16 cellular contexts compared by ENCODE assay signal in the genomic region with DNA sequence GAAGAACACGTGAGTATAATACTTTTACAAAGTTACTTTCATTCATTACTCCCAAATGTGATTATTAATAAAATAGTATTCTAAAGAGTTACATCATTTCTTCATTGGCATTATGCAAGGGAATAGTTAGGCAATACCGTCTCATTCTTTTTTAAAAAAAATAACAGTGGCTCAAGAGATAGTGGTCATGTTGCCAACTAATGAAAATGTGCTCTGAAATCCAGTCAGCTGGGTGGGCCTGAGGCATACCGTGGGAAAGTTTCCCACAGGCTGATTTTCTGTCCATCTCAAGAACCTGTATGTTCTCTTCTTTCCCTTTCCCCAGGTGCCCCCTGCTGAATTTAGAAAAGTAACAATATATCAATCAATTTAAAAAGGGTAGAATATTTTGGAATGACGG. TPM values are rescaled to one million over a fixed set of nuclear protein-coding genes. Genes with fewer than 3 reads are reported as not detected.
DNase-seq lines count a peak whose midpoint lies in the region; TF ChIP-seq lines count a peak whose summit lies in the region.
"Had no signal": no experiment of that assay in that cellular context is flagged by ENCODE, and none has a peak within 500 bp of the region (broad histone marks: within the 10 kb centered on the region; RNA-seq: fewer than 3 reads in every experiment).

No MANE protein-coding gene starts in this region.

- no peaks in the 10 kb centered on the region for H3K27me3 ChIP-seq in osteoblast (ENCODE audit: insufficient read depth, low read length)
- H3K27me3 ChIP-seq: right lobe of liver had no signal

- no peak overlapping the region for H2AFZ ChIP-seq in osteoblast (ENCODE audit: low read length)

- TF ChIP-seq CTCF in fibroblast of mammary gland (conservative IDR thresholded peaks at IDR 0.05; ENCODE audit: control insufficient read depth, insufficient read depth, low read depth, low read length) (no peak), osteoblast (IDR thresholded peaks at IDR 0.05; ENCODE audit: extremely low read depth, low read depth, low read length) (no peak)

- no peaks in the 10 kb centered on the region for H3K4me1 ChIP-seq in osteoblast (ENCODE audit: insufficient read depth, low read length)
- H3K4me1 ChIP-seq: right lobe of liver had no signal

- peak overlapping the region; percentile 20 for H3K27ac ChIP-seq in osteoblast (ENCODE audit: low read depth, low read length)
- H3K27ac ChIP-seq: right lobe of liver had no signal

- DNase-seq in AG20443 (ENCODE audit: low spot score) (peak; percentile 59), NAMALWA (ENCODE audit: low spot score) (peak; percentile 21), fibroblast of mammary gland (ENCODE audit: low read depth) (peak; percentile 86), osteoblast (ENCODE audit: insufficient read length, low spot score, missing footprints) (no peak), RKO (ENCODE audit: low spot score) (no peak), NCI-H1694 treated with DMSO at 0.1 percent for 48 hours (lab: John Stamatoyannopoulos, UW) (no peak), NCI-H2227 treated with DMSO at 0.1 percent for 48 hours (lab: John Stamatoyannopoulos, UW) (no peak)
- DNase-seq in activated CD8-positive, alpha-beta memory T cell treated with anti-CD3 and anti-CD28 coated beads, Interleukin-2, amount 50 U/mL, for 4 hours = no peak
- DNase-seq: activated CD4-positive, alpha-beta T cell treated with anti-CD3 and anti-CD28 coated beads for 48 hours; central memory CD4-positive, alpha-beta T cell; EL; Karpas-422; naive B cell; OCI-M1; right lobe of liver had no signal

- no peak overlapping the region for H3K4me2 ChIP-seq in osteoblast (ENCODE audit: insufficient read depth, low read length)

- H4K20me1 ChIP-seq in osteoblast (ENCODE audit: insufficient read depth, low read length) = peaks cover 2% of the 10 kb centered on the region

- H3K36me3 ChIP-seq in osteoblast (ENCODE audit: insufficient read depth, low read length) = peaks cover 61% of the 10 kb centered on the region

- H3K79me2 ChIP-seq in osteoblast (ENCODE audit: insufficient read depth, low read length) = peaks cover 10% of the 10 kb centered on the region

- H3K4me3 ChIP-seq in fibroblast of mammary gland (ENCODE audit: control insufficient read depth, low read depth, low read length) (no peak overlapping the region), osteoblast (ENCODE audit: insufficient read depth, low read length) (no peak overlapping the region)
- H3K4me3 ChIP-seq: right lobe of liver had no signal

- H3K9me3 ChIP-seq in osteoblast (ENCODE audit: low read depth, low read length) = no peaks in the 10 kb centered on the region
- H3K9me3 ChIP-seq: right lobe of liver had no signal

RNA-seq across cellular contexts. Expression of gene ROPN1L, which starts 40.8 kb away (rescaled TPM):
- total RNA-seq in osteoblast = 0.59 and 0.72 TPM in 2 replicates
- total RNA-seq: esophagus mucosa had no signal

RNA-seq across cellular contexts. Expression of gene MARCHF6, which starts 47.3 kb away (rescaled TPM):
- 53.9 and 64.8 TPM in 2 replicates for total RNA-seq in osteoblast

Comparison
In these comparisons a context has a peak if more than half of its experiments do, and no peak if none do; other contexts are left out.
1. DNase-seq: peak in AG20443 (single experiment), NAMALWA (single experiment) and fibroblast of mammary gland (single experiment); none in osteoblast (single experiment), activated CD8-positive, alpha-beta memory T cell treated with anti-CD3 and anti-CD28 coated beads, Interleukin-2, amount 50 U/mL, for 4 hours (single experiment), RKO (single experiment), NCI-H1694 treated with DMSO at 0.1 percent for 48 hours (single experiment) and NCI-H2227 treated with DMSO at 0.1 percent for 48 hours (single experiment).